Comparison of ENCODE assay signal across 20 cellular contexts in genomic region chr6:146388736-146389364, GRCh38.
"Had no signal": no experiment of that assay in that cellular context is flagged by ENCODE, and none has a peak within 500 bp of the region (broad histone marks: within the 10 kb centered on the region; RNA-seq: fewer than 3 reads in every experiment).

No MANE protein-coding gene starts in this region.

- H3K27ac Mint-ChIP-seq: immature natural killer cell; memory B cell; mesothelial cell of epicardium; natural killer cell treated with Interleukin-12 subunit alpha and Interleukin-12 subunit beta and Interleukin-15 and Interleukin-18, amount 100 ng/mL, for 72 hours had no signal

- H3K27me3 Mint-ChIP-seq: central memory CD8-positive, alpha-beta T cell; memory B cell; natural killer cell treated with Interleukin-12 subunit alpha and Interleukin-12 subunit beta and Interleukin-15 and Interleukin-18, amount 100 ng/mL, for 72 hours had no signal

- H3K4me3 Mint-ChIP-seq: central memory CD8-positive, alpha-beta T cell; immature natural killer cell; memory B cell; mesothelial cell of epicardium; natural killer cell treated with Interleukin-12 subunit alpha and Interleukin-12 subunit beta and Interleukin-15 and Interleukin-18, amount 100 ng/mL, for 72 hours had no signal

- H3K9ac ChIP-seq: parathyroid adenoma had no signal

- H3K79me2 ChIP-seq: parathyroid adenoma had no signal

- ATAC-seq: gastrocnemius medialis; left cardiac atrium; lower lobe of right lung; natural killer cell treated with Interleukin-12 subunit alpha and Interleukin-12 subunit beta and Interleukin-15 and Interleukin-18, amount 100 ng/mL, for 72 hours had no signal

- H3K4me1 ChIP-seq: gastrocnemius medialis, lower lobe of right lung, parathyroid adenoma, prostate gland, right atrium auricular region, stomach, transverse colon had no signal

- DNase-seq: erythroblast; gastrocnemius medialis; immature natural killer cell; left cardiac atrium; left ventricle myocardium inferior; lower lobe of right lung; small intestine; stimulated activated CD4-positive, alpha-beta T cell treated with anti-CD3 and anti-CD28 coated beads, Interleukin-12 subunit alpha, Interleukin-12 subunit beta, amount 100 ng/mL, for 4 hours; stimulated activated naive CD4-positive, alpha-beta T cell; stomach; substantia nigra; transverse colon had no signal

- H3K27me3 ChIP-seq: gastrocnemius medialis, right atrium auricular region, stomach, transverse colon had no signal

- H3K36me3 ChIP-seq: gastrocnemius medialis, left ventricle myocardium inferior, lower lobe of right lung, prostate gland, right atrium auricular region, stomach, thoracic aorta, transverse colon had no signal

- H3K4me1 Mint-ChIP-seq: central memory CD8-positive, alpha-beta T cell; immature natural killer cell; memory B cell; mesothelial cell of epicardium had no signal

- H3K27ac ChIP-seq: gastrocnemius medialis, left ventricle myocardium inferior, lower lobe of right lung, parathyroid adenoma, prostate gland, right atrium auricular region, stomach, thoracic aorta, transverse colon had no signal

- H2AFZ ChIP-seq: parathyroid adenoma had no signal

- H3K4me3 ChIP-seq: gastrocnemius medialis, left ventricle myocardium inferior, lower lobe of right lung, prostate gland, right atrium auricular region, stomach, thoracic aorta, transverse colon had no signal

- H3K36me3 Mint-ChIP-seq: immature natural killer cell; memory B cell; mesothelial cell of epicardium; natural killer cell treated with Interleukin-12 subunit alpha and Interleukin-12 subunit beta and Interleukin-15 and Interleukin-18, amount 100 ng/mL, for 72 hours had no signal

- H3K9me3 ChIP-seq: gastrocnemius medialis, left ventricle myocardium inferior, lower lobe of right lung, prostate gland, right atrium auricular region, stomach, thoracic aorta, transverse colon had no signal
